19 cellular contexts compared by ENCODE assay signal in genomic region chr2:77095096-77095495, GRCh38.
"Had no signal": no experiment of that assay in that cellular context is flagged by ENCODE, and none has a peak within 500 bp of the region (broad histone marks: within the 10 kb centered on the region; RNA-seq: fewer than 3 reads in every experiment).

No MANE protein-coding gene starts in this region.

- H3K4me1 ChIP-seq: left lung, parathyroid adenoma, right lobe of liver, tibial nerve, upper lobe of left lung had no signal

- H3K9ac ChIP-seq: parathyroid adenoma had no signal

- H3K9me3 ChIP-seq: left lung, mucosa of descending colon, neutrophil, right lobe of liver, thoracic aorta, tibial nerve, upper lobe of left lung had no signal

- H3K36me3 ChIP-seq: left lung, neutrophil, right lobe of liver, thoracic aorta, tibial nerve, upper lobe of left lung had no signal

- H3K4me3 ChIP-seq: coronary artery, left lung, mucosa of descending colon, right lobe of liver, thoracic aorta, tibial nerve, upper lobe of left lung had no signal

- H3K27me3 ChIP-seq: left lung, neutrophil, right lobe of liver, tibial nerve, upper lobe of left lung had no signal

- DNase-seq: dermis blood vessel endothelial cell; effector memory CD4-positive, alpha-beta T cell; hypothalamus; left cardiac atrium; left lung; mesenchymal stem cell; mucosa of descending colon; naive B cell; right lobe of liver; small intestine; stimulated activated CD4-positive, alpha-beta T cell treated with anti-CD3 and anti-CD28 coated beads, Interleukin-15, amount 100 ng/mL, for 24 hours; stimulated activated CD4-positive, alpha-beta T cell treated with anti-CD3 and anti-CD28 coated beads, Interleukin-2, amount 100 ng/mL, for 48 hours; stimulated activated naive B cell treated with anti-CD40 and anti-IgM and Interleukin-4, amounts not matched to agents 10 μg/mL and 1 μg/mL and 100 μg/mL, for 72 hours; upper lobe of left lung had no signal

- H3K27ac ChIP-seq: coronary artery, left lung, neutrophil, parathyroid adenoma, right lobe of liver, thoracic aorta, tibial nerve, upper lobe of left lung had no signal
